2 cellular contexts compared by ENCODE assay signal in the genomic region with DNA sequence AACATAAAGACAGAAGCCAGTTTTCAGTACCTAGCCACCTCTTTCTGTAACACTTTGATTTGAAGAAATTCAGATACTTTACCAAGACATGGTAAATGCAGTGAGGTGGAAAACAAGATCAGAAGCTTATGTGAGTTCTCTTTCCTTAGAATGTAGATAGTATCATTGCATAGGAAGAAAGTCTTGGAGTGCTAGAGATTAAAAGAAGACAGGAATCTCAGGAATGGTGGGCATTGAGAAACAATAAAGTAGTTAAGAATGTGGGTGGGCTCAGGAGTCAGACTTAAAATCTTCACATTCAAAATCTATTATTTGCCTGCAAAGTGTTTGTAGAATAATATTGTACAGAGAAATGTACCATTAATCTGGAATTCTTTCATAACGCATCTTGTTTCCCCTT.
TF ChIP-seq lines count a peak whose summit lies in the region.

No MANE protein-coding gene starts in this region.

TF ChIP-seq in GM23338, 12 proteins besides CTCF, POLR2A, EP300 and RAD21 (continued from another document):
- TF ChIP-seq, protein P1, sequence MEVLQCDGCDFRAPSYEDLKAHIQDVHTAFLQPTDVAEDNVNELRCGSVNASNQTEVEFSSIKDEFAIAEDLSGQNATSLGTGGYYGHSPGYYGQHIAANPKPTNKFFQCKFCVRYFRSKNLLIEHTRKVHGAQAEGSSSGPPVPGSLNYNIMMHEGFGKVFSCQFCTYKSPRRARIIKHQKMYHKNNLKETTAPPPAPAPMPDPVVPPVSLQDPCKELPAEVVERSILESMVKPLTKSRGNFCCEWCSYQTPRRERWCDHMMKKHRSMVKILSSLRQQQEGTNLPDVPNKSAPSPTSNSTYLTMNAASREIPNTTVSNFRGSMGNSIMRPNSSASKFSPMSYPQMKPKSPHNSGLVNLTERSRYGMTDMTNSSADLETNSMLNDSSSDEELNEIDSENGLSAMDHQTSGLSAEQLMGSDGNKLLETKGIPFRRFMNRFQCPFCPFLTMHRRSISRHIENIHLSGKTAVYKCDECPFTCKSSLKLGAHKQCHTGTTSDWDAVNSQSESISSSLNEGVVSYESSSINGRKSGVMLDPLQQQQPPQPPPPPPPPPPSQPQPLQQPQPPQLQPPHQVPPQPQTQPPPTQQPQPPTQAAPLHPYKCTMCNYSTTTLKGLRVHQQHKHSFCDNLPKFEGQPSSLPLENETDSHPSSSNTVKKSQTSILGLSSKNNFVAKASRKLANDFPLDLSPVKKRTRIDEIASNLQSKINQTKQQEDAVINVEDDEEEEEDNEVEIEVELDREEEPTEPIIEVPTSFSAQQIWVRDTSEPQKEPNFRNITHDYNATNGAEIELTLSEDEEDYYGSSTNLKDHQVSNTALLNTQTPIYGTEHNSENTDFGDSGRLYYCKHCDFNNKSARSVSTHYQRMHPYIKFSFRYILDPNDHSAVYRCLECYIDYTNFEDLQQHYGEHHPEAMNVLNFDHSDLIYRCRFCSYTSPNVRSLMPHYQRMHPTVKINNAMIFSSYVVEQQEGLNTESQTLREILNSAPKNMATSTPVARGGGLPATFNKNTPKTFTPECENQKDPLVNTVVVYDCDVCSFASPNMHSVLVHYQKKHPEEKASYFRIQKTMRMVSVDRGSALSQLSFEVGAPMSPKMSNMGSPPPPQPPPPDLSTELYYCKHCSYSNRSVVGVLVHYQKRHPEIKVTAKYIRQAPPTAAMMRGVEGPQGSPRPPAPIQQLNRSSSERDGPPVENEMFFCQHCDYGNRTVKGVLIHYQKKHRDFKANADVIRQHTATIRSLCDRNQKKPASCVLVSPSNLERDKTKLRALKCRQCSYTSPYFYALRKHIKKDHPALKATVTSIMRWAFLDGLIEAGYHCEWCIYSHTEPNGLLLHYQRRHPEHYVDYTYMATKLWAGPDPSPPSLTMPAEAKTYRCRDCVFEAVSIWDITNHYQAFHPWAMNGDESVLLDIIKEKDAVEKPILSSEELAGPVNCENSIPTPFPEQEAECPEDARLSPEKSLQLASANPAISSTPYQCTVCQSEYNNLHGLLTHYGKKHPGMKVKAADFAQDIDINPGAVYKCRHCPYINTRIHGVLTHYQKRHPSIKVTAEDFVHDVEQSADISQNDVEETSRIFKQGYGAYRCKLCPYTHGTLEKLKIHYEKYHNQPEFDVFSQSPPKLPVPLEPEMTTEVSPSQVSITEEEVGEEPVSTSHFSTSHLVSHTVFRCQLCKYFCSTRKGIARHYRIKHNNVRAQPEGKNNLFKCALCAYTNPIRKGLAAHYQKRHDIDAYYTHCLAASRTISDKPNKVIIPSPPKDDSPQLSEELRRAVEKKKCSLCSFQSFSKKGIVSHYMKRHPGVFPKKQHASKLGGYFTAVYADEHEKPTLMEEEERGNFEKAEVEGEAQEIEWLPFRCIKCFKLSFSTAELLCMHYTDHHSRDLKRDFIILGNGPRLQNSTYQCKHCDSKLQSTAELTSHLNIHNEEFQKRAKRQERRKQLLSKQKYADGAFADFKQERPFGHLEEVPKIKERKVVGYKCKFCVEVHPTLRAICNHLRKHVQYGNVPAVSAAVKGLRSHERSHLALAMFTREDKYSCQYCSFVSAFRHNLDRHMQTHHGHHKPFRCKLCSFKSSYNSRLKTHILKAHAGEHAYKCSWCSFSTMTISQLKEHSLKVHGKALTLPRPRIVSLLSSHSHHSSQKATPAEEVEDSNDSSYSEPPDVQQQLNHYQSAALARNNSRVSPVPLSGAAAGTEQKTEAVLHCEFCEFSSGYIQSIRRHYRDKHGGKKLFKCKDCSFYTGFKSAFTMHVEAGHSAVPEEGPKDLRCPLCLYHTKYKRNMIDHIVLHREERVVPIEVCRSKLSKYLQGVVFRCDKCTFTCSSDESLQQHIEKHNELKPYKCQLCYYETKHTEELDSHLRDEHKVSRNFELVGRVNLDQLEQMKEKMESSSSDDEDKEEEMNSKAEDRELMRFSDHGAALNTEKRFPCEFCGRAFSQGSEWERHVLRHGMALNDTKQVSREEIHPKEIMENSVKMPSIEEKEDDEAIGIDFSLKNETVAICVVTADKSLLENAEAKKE (CRISPR knock-in tag; IDR thresholded peaks at IDR 0.05), result no peak
- TF ChIP-seq ZNF331 (CRISPR knock-in tag; IDR thresholded peaks at IDR 0.05; ENCODE audit: low read depth), result no peak
- TF ChIP-seq ZNF114 (CRISPR knock-in tag; IDR thresholded peaks at IDR 0.05), result no peak
- no peak for TF ChIP-seq REST (IDR thresholded peaks at IDR 0.05; ENCODE audit: unreplicated experiment)

TF ChIP-seq in WTC11, 78 proteins besides CTCF, POLR2A, EP300 and RAD21 (continued from another document):
- TF ChIP-seq, protein P2, sequence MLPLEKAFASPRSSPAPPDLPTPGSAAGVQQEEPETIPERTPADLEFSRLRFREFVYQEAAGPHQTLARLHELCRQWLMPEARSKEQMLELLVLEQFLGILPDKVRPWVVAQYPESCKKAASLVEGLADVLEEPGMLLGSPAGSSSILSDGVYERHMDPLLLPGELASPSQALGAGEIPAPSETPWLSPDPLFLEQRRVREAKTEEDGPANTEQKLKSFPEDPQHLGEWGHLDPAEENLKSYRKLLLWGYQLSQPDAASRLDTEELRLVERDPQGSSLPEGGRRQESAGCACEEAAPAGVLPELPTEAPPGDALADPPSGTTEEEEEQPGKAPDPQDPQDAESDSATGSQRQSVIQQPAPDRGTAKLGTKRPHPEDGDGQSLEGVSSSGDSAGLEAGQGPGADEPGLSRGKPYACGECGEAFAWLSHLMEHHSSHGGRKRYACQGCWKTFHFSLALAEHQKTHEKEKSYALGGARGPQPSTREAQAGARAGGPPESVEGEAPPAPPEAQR (CRISPR knock-in tag; IDR thresholded peaks at IDR 0.05), result no peak
- TF ChIP-seq FOXP1 (CRISPR knock-in tag; IDR thresholded peaks at IDR 0.05; ENCODE audit: borderline replicate concordance) (no peak), ZNF263 (CRISPR knock-in tag; IDR thresholded peaks at IDR 0.05; ENCODE audit: low read depth) (no peak), KAT7 (CRISPR knock-in tag; IDR thresholded peaks at IDR 0.05; ENCODE audit: borderline replicate concordance) (no peak), RELA (CRISPR knock-in tag; IDR thresholded peaks at IDR 0.05; ENCODE audit: borderline replicate concordance) (no peak), TP53 (CRISPR knock-in tag; IDR thresholded peaks at IDR 0.05) (no peak)
- TF ChIP-seq, protein P3, sequence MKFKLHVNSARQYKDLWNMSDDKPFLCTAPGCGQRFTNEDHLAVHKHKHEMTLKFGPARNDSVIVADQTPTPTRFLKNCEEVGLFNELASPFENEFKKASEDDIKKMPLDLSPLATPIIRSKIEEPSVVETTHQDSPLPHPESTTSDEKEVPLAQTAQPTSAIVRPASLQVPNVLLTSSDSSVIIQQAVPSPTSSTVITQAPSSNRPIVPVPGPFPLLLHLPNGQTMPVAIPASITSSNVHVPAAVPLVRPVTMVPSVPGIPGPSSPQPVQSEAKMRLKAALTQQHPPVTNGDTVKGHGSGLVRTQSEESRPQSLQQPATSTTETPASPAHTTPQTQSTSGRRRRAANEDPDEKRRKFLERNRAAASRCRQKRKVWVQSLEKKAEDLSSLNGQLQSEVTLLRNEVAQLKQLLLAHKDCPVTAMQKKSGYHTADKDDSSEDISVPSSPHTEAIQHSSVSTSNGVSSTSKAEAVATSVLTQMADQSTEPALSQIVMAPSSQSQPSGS (CRISPR knock-in tag; IDR thresholded peaks at IDR 0.05; ENCODE audit: borderline replicate concordance, low read depth), result no peak
TF ChIP-seq in WTC11: peak in this region for 0.
